1 cellular context compared by ENCODE assay signal in the genomic region with DNA sequence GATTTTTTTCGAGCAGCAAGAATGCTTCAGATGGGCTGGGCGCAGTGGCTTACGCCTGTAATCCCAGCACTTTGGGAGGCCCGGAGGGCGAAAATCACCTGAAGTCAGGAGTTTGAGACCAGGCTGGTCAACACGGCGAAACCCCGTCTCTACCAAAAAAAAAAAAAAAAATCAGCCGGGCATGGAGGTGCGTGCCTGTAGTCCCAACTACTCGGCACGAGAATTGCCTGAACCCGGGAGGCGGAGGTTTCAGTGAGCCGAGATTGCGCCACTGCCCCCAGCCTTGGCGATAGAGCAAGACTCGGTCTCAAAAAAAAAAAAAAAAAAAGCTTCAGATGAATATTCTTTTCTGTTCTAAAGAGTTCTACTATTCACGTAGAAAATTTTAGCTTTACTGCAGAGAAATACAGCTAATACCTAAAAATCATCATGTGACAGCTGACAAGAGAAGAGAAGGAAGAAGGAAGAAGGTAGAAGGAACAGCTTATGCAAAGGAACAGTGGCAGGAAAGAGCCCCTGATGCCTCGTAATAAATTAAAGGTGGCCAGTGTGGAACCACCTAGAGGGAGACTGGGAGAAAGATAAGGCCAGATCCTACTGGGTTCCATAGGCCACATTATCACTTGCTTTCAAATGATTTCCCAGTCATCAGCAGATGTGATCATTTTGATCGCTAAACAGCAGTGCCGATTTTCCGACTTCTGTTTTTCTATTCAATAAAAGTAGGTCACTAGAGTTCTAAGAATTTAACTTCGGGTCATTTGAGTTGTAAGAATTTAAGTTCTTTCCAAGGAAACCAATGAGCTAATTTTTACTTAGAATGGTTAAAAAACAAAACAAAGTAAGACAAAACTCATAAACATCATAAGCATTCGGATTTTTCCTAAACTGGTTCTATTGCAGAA.
TF ChIP-seq lines count a peak whose summit lies in the region.

No MANE protein-coding gene starts in this region.

TF ChIP-seq in K562, 482 proteins besides CTCF, POLR2A, EP300 and RAD21 (continued from another document):
- TF ChIP-seq, protein P1, sequence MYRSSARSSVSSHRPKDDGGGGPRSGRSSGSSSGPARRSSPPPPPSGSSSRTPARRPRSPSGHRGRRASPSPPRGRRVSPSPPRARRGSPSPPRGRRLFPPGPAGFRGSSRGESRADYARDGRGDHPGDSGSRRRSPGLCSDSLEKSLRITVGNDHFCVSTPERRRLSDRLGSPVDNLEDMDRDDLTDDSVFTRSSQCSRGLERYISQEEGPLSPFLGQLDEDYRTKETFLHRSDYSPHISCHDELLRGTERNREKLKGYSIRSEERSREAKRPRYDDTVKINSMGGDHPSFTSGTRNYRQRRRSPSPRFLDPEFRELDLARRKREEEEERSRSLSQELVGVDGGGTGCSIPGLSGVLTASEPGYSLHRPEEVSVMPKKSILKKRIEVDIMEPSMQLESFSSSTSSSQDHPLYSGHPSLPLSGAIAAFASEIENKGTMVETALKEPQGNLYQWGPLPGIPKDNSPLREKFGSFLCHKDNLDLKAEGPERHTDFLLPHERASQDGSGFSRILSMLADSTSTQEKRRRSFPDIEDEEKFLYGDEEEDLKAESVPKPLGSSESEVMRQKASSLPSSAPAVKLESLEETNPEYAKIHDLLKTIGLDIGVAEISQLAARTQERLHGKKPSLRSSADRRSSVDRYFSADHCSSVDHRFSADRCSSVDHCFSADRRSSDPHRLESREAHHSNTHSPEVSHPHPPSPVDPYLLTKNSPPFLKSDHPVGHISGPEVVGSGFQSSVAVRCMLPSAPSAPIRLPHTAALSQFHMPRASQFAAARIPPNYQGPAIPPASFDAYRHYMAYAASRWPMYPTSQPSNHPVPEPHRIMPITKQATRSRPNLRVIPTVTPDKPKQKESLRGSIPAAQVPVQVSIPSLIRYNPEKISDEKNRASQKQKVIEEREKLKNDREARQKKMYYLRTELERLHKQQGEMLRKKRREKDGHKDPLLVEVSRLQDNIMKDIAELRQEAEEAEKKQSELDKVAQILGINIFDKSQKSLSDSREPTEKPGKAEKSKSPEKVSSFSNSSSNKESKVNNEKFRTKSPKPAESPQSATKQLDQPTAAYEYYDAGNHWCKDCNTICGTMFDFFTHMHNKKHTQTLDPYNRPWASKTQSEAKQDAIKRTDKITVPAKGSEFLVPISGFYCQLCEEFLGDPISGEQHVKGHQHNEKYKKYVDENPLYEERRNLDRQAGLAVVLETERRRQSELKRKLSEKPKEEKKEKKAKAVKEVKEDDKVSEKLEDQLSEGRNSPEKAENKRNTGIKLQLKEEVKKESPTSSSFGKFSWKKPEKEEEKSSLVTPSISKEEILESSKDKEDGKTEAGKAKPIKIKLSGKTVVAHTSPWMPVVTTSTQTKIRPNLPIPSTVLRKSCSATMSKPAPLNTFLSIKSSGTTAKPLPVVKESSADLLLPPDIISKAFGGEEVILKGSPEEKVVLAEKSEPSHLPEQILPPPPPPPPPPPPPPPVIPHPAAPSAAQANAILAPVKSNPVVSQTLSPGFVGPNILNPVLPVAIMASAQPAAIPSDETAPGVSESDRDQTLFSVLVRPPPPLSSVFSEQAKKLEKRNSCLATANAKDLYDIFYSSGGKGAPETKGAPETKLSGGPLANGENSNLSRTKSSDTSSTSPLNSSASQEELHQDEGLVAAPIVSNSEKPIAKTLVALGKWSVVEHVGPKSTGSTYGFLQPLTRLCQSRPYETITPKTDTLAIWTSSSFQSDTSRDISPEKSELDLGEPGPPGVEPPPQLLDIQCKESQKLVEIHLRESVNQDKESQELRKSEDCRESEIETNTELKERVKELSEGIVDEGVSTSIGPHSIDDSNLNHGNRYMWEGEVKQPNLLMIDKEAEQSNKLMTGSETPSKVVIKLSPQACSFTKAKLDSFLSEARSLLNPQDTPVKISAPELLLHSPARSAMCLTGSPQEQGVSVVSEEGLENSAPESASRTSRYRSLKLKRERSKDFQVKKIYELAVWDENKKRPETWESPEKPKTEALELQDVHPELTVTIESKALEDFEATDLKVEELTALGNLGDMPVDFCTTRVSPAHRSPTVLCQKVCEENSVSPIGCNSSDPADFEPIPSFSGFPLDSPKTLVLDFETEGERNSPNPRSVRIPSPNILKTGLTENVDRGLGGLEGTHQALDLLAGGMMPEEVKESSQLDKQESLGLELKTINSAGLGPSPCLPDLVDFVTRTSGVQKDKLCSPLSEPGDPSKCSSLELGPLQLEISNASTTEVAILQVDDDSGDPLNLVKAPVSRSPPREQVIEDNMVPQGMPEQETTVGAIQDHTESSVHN (IDR thresholded peaks at IDR 0.05; ENCODE audit: borderline replicate concordance in 1 of 2, low read depth in 1 of 2): no peak
- TF ChIP-seq EGR1 (conservative IDR thresholded peaks at IDR 0.05): 0 out of 2 replicates have a peak, but pooled peaks have one; percentile 4
- TF ChIP-seq KAT7 (CRISPR knock-in tag; IDR thresholded peaks at IDR 0.05; ENCODE audit: borderline replicate concordance): no peak; the same call in 1 of the 2 replicates
- TF ChIP-seq RFX1 (IDR thresholded peaks at IDR 0.05): no peak
- TF ChIP-seq NELFE (IDR thresholded peaks at IDR 0.05; ENCODE audit: insufficient read depth, insufficient read length): no peak
- TF ChIP-seq SFPQ (IDR thresholded peaks at IDR 0.05; ENCODE audit: low read depth, low read length): no peak
- no peak for TF ChIP-seq ZNF347 (CRISPR knock-in tag; IDR thresholded peaks at IDR 0.05; ENCODE audit: low read depth)
- no peak for TF ChIP-seq MCM5 (IDR thresholded peaks at IDR 0.05; ENCODE audit: low read depth)
- TF ChIP-seq ZNF134 (CRISPR knock-in tag; conservative IDR thresholded peaks at IDR 0.05): no peak
- TF ChIP-seq ZNF354B (CRISPR knock-in tag; IDR thresholded peaks at IDR 0.05): no peak
- no peak for TF ChIP-seq GTF2E2 (tag; IDR thresholded peaks at IDR 0.05)
- no peak for TF ChIP-seq RHOXF2B (CRISPR knock-in tag; conservative IDR thresholded peaks at IDR 0.05)
- no peak for TF ChIP-seq ZNF121 (CRISPR knock-in tag; conservative IDR thresholded peaks at IDR 0.05)
- TF ChIP-seq PRMT5 (CRISPR knock-in tag; IDR thresholded peaks at IDR 0.05): no peak
- TF ChIP-seq PRPF4 (IDR thresholded peaks at IDR 0.05; ENCODE audit: insufficient read depth, low read depth, low read length, poor library complexity, severe bottlenecking): no peak
- no peak for TF ChIP-seq DDX20 (tag; IDR thresholded peaks at IDR 0.05; ENCODE audit: low read depth)
- no peak for TF ChIP-seq MAZ (CRISPR knock-in tag; conservative IDR thresholded peaks at IDR 0.05 in 1 of 2, IDR thresholded peaks at IDR 0.05 in 1 of 2)
- no peak for TF ChIP-seq ZNF696 (CRISPR knock-in tag; conservative IDR thresholded peaks at IDR 0.05)
- no peak for TF ChIP-seq POU5F1 (IDR thresholded peaks at IDR 0.05; ENCODE audit: borderline replicate concordance, low read depth, low read length, partially characterized antibody)
- no peak for TF ChIP-seq ZKSCAN8 (CRISPR knock-in tag; IDR thresholded peaks at IDR 0.05)
- no peak for TF ChIP-seq ZNF324 (CRISPR knock-in tag; IDR thresholded peaks at IDR 0.05)
- no peak for TF ChIP-seq KDM5B (IDR thresholded peaks at IDR 0.05; ENCODE audit: insufficient replicate concordance, low read depth, low read length)
- no peak for TF ChIP-seq BRCA1 (IDR thresholded peaks at IDR 0.05)
- no peak for TF ChIP-seq BRCA1 (CRISPR knock-in tag; IDR thresholded peaks at IDR 0.05)
TF ChIP-seq in K562: peak in this region for 14.
